ENCODE assay signal across 10 cellular contexts in genomic region chr10:80161321-80162084, GRCh38. TPM values are rescaled to one million over a fixed set of nuclear protein-coding genes. Genes with fewer than 3 reads are reported as not detected.
DNase-seq lines count a peak whose midpoint lies in the region; ATAC-seq and TF ChIP-seq lines count a peak whose summit lies in the region.
"Had no signal": no experiment of that assay in that cellular context is flagged by ENCODE, and none has a peak within 500 bp of the region (broad histone marks: within the 10 kb centered on the region; RNA-seq: fewer than 3 reads in every experiment).

No MANE protein-coding gene starts in this region.

- TF ChIP-seq POLR2A in right lobe of liver (IDR thresholded peaks at IDR 0.05), result no peak

- H3K27ac Mint-ChIP-seq in GM23338, result peak overlapping the region; percentile 80

- no peaks in the 10 kb centered on the region for H3K9me3 ChIP-seq in BLaER1
- H3K9me3 ChIP-seq in right lobe of liver, result no peaks in the 10 kb centered on the region
- H3K9me3 ChIP-seq: SJCRH30 had no signal

- H3K27me3 ChIP-seq in BLaER1 (no peaks in the 10 kb centered on the region), GM23338 (ENCODE audit: insufficient read depth) (no peaks in the 10 kb centered on the region), right lobe of liver (no peaks in the 10 kb centered on the region)
- H3K27me3 ChIP-seq: SJCRH30 had no signal

- no peak overlapping the region for H3K4me3 Mint-ChIP-seq in GM23338

- H3K27me3 Mint-ChIP-seq in GM23338 (ENCODE audit: insufficient read depth, low read depth, poor library complexity), result peaks cover 5% of the 10 kb centered on the region

- H3K27ac ChIP-seq in BLaER1, result 0 out of 2 replicates have a peak overlapping the region, but pooled peaks have one; percentile 52
- no peak overlapping the region for H3K27ac ChIP-seq in GM23338 (ENCODE audit: low read depth)
- peak overlapping the region; percentile 50 for H3K27ac ChIP-seq in angular gyrus (ENCODE audit: low read depth, low read length)
- no peak overlapping the region for H3K27ac ChIP-seq in right lobe of liver
- H3K27ac ChIP-seq: SJCRH30 had no signal

- H3F3A ChIP-seq in GM23338 (replicated peaks; ENCODE audit: low read depth), result no peaks in the 10 kb centered on the region

- H3K9me2 ChIP-seq in GM23338 (ENCODE audit: insufficient read depth), result no peaks in the 10 kb centered on the region

- peak; percentile 76 for ATAC-seq in GM23338
- peak in 1 of 4 donors; percentile 41 for ATAC-seq in right lobe of liver

- DNase-seq in GM23338 (ENCODE audit: low spot score), result peak; percentile 79
- DNase-seq in right lobe of liver, result peak in 1 of 3 donors; percentile 45
- no peak for DNase-seq in activated CD8-positive, alpha-beta memory T cell treated with anti-CD3 and anti-CD28 coated beads, Interleukin-2, amount 50 U/mL, for 4 hours
- DNase-seq in NCI-H2227 treated with DMSO at 0.1 percent for 48 hours (lab: John Stamatoyannopoulos, UW), result no peak
- DNase-seq in GM20000 (ENCODE audit: low spot score), result no peak
- DNase-seq in SKM-1 (lab: John Stamatoyannopoulos, UW; ENCODE audit: unreplicated experiment), result no peak

- H3K4me1 ChIP-seq in BLaER1 (peaks cover 46% of the 10 kb centered on the region), GM23338 (ENCODE audit: insufficient read depth) (peaks cover 9% of the 10 kb centered on the region; the same call in 1 of the 2 replicates), right lobe of liver (no peaks in the 10 kb centered on the region)

- intact Hi-C loops in right lobe of liver (cut with DNase I), result no loop called here

- H3K9me3 Mint-ChIP-seq in GM23338, result no peaks in the 10 kb centered on the region

- H3K4me2 ChIP-seq in BLaER1, result no peak overlapping the region
- no peak overlapping the region for H3K4me2 ChIP-seq in GM23338

- no peaks in the 10 kb centered on the region for H3K79me2 ChIP-seq in GM23338 (replicated peaks; ENCODE audit: insufficient read depth)

- H3K4me3 ChIP-seq in BLaER1 (no peak overlapping the region), GM23338 (no peak overlapping the region), right lobe of liver (no peak overlapping the region)
- H3K4me3 ChIP-seq: lung, SJCRH30 had no signal

- peaks cover 16% of the 10 kb centered on the region for H3K4me1 Mint-ChIP-seq in GM23338

- no peak overlapping the region for H2AFZ ChIP-seq in GM23338

- H3K36me3 ChIP-seq in BLaER1 (peaks cover 88% of the 10 kb centered on the region), GM23338 (ENCODE audit: insufficient read depth) (no peaks in the 10 kb centered on the region), right lobe of liver (peaks cover 7 to 87% (median 13%) of the 10 kb centered on the region in 4 donors)

- H3K9ac ChIP-seq in BLaER1, result no peak overlapping the region

- TF ChIP-seq CTCF in GM23338 (conservative IDR thresholded peaks at IDR 0.05; ENCODE audit: low read depth in 2 of 2) (peak; percentile 54 to 60), right lobe of liver (IDR thresholded peaks at IDR 0.05) (peak; percentile 10 to 24 (median 14)), GM20000 (IDR thresholded peaks at IDR 0.05; ENCODE audit: extremely low read depth, missing control alignments) (no peak)

- peaks cover 38% of the 10 kb centered on the region for H3K36me3 Mint-ChIP-seq in GM23338 (ENCODE audit: low read depth)

- 84% methylated on average over 11 of the region's 21 CpGs for WGBS in right lobe of liver (ENCODE audit: insufficient coverage, low coverage, low lambda C conversion rate, missing lambda C conversion rate)

- H4K20me1 ChIP-seq in BLaER1 (peaks cover 6% of the 10 kb centered on the region; the same call in 1 of the 2 replicates), GM23338 (replicated peaks; ENCODE audit: insufficient read depth) (no peaks in the 10 kb centered on the region; the same call in 1 of the 2 replicates)

TF ChIP-seq in GM23338, 12 proteins besides CTCF, POLR2A, EP300 and RAD21 (continues in another document):
- TF ChIP-seq NANOG (IDR thresholded peaks at IDR 0.05; ENCODE audit: borderline replicate concordance) (no peak), STAT1 (IDR thresholded peaks at IDR 0.05; ENCODE audit: unreplicated experiment) (no peak), EZH2phosphoT487 (IDR thresholded peaks at IDR 0.05; ENCODE audit: unreplicated experiment) (no peak), ETS1 (IDR thresholded peaks at IDR 0.05) (no peak), POLR2AphosphoS5 (IDR thresholded peaks at IDR 0.05; ENCODE audit: low read depth) (no peak), ZNF114 (CRISPR knock-in tag; IDR thresholded peaks at IDR 0.05) (no peak), ZNF462 (CRISPR knock-in tag; IDR thresholded peaks at IDR 0.05) (no peak), ZNF331 (CRISPR knock-in tag; IDR thresholded peaks at IDR 0.05; ENCODE audit: low read depth) (no peak), JUNB (IDR thresholded peaks at IDR 0.05; ENCODE audit: unreplicated experiment) (no peak), EZH2 (IDR thresholded peaks at IDR 0.05; ENCODE audit: low read depth, unreplicated experiment) (no peak), CREB1 (CRISPR knock-in tag; IDR thresholded peaks at IDR 0.05; ENCODE audit: low read depth) (no peak)

RNA-seq across cellular contexts. Expression of gene PLAC9, which starts 29.0 kb away (rescaled TPM):
- total RNA-seq in GM23338 (2014; rRNA removed; shearing (Covaris generic)), result 0.89 and 1.1 TPM in 2 replicates
- 11.0 and 14.4 TPM in 2 replicates for polyA plus RNA-seq in GM23338 (2016; fragmentation: Nextera tagmentation; extraction: Ambion mirVana)
- total RNA-seq in right lobe of liver, result 1 to 10 TPM in 4 of 6 experiments, under 1 TPM in 1, not detected in 1; 0.78 to 3.9 (median 2.2) TPM

RNA-seq across cellular contexts. Expression of gene ANXA11, which starts 43.8 kb away (rescaled TPM):
- total RNA-seq in GM23338 (2014; rRNA removed; shearing (Covaris generic)), result 38.9 and 42.3 TPM in 2 replicates
- polyA plus RNA-seq in GM23338 (2016; fragmentation: Nextera tagmentation; extraction: Ambion mirVana), result 70.0 and 73.7 TPM in 2 replicates
- 100 to 1,000 TPM in 1 of 6 experiments, 10 to 100 TPM in 5; 41.7 to 100 (median 55.6) TPM for total RNA-seq in right lobe of liver

Comparison
In these comparisons a context has a peak if more than half of its experiments do, and no peak if none do; other contexts are left out.
1. H3K27ac ChIP-seq: peak in BLaER1 (single experiment) and angular gyrus (single experiment); none in GM23338 (single experiment) and right lobe of liver (0 of 3).